Comparison of ENCODE assay signal across 21 cellular contexts in the genomic region with DNA sequence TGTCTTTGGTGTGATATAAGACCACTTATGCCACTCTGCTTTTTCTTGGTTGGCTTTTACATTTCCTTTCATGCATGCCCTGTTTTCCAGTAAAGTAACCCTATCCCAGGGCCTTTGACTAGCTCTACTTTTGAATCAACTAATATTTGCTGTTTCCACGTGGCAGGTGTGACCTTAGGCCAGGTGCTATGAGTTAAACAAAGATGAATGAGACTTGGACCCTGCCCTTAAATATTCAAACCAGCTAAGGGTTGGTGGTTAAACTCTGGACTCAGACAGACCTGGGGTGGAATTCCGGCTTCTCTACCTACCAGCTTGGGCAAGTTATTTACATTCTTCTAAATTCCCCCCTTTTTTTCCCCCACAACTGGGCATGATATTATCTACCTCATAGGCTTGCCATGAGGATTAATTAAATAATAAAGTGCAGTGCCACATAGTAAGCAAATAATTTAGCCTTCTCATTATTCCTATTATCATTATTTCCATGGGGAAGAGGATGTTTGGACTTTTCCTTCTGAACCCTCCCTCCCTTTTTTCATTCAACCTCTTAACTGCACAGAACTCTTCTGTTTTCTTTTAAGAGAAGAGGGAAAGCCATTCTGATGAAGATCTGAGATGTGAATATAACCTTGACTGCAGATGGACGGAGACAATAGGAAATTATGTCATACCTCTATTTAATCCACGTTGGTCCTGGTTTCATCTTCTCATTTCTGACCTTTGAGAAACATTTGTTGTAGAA.
DNase-seq lines count a peak whose midpoint lies in the region; ATAC-seq and TF ChIP-seq lines count a peak whose summit lies in the region.
"Had no signal": no experiment of that assay in that cellular context is flagged by ENCODE, and none has a peak within 500 bp of the region (broad histone marks: within the 10 kb centered on the region; RNA-seq: fewer than 3 reads in every experiment).

No MANE protein-coding gene starts in this region.

- H3K27ac ChIP-seq in spleen, result peak overlapping the region in 6 of 8 donors; percentile 14 to 82 (median 76)
- peak overlapping the region in 1 of 2 donors; percentile 86 for H3K27ac ChIP-seq in left lung
- H3K27ac ChIP-seq: cardiac muscle cell, RWPE1 had no signal

- H3K4me3 ChIP-seq in spleen, result no peak overlapping the region
- H3K4me3 ChIP-seq in left lung, result no peak overlapping the region
- H3K4me3 ChIP-seq: cardiac muscle cell had no signal

- peaks cover 4% of the 10 kb centered on the region for H3K9me3 Mint-ChIP-seq in activated CD4-positive, alpha-beta T cell treated with anti-CD3 and anti-CD28 coated beads, Interleukin-2, amount 10 ng/mL, durations not matched to agents 24 days and 14 days
- H3K9me3 Mint-ChIP-seq: CD8-positive, alpha-beta T cell; type B pancreatic cell had no signal

- peak; percentile 72 for DNase-seq in NCI-H748 (lab: John Stamatoyannopoulos, UW; ENCODE audit: unreplicated experiment)
- DNase-seq in NCI-H748 treated with DMSO at 0.1 percent for 48 hours (lab: John Stamatoyannopoulos, UW), result no peak
- peak; percentile 27 for DNase-seq in NCI-H69 (lab: John Stamatoyannopoulos, UW)
- no peak for DNase-seq in left colon
- no peak for DNase-seq in spleen
- no peak for DNase-seq in left lung
- no peak for DNase-seq in activated CD4-positive, alpha-beta T cell treated with anti-CD3 and anti-CD28 coated beads, Interleukin-2, amount 10 ng/mL, durations not matched to agents 24 days and 14 days
- DNase-seq: 8988T; activated CD4-positive, alpha-beta T cell treated with anti-CD3 and anti-CD28 coated beads for 48 hours; activated naive CD4-positive, alpha-beta T cell treated with anti-CD3 and anti-CD28 coated beads, Interleukin-2, amount 10 ng/mL, durations not matched to agents 7 days and 5 days; dermis blood vessel endothelial cell; DMS79 treated with DMSO at 0.1 percent for 48 hours; naive B cell; NCI-H2107; NCI-H510A had no signal

- no peak overlapping the region for H3K27ac Mint-ChIP-seq in activated CD4-positive, alpha-beta T cell treated with anti-CD3 and anti-CD28 coated beads, Interleukin-2, amount 10 ng/mL, durations not matched to agents 24 days and 14 days
- H3K27ac Mint-ChIP-seq: activated naive CD4-positive, alpha-beta T cell treated with anti-CD3 and anti-CD28 coated beads, Interleukin-2, amount 10 ng/mL, durations not matched to agents 7 days and 5 days; CD8-positive, alpha-beta T cell; type B pancreatic cell had no signal

- H3K36me3 ChIP-seq in spleen, result no peaks in the 10 kb centered on the region
- H3K36me3 ChIP-seq in left lung, result no peaks in the 10 kb centered on the region
- H3K36me3 ChIP-seq: cardiac muscle cell had no signal

- no peak overlapping the region for H3K4me3 Mint-ChIP-seq in activated CD4-positive, alpha-beta T cell treated with anti-CD3 and anti-CD28 coated beads, Interleukin-2, amount 10 ng/mL, durations not matched to agents 24 days and 14 days
- H3K4me3 Mint-ChIP-seq: activated naive CD4-positive, alpha-beta T cell treated with anti-CD3 and anti-CD28 coated beads, Interleukin-2, amount 10 ng/mL, durations not matched to agents 7 days and 5 days; CD8-positive, alpha-beta T cell; naive B cell; type B pancreatic cell had no signal

- H3K27me3 ChIP-seq in spleen (replicated peaks in 1 of 7) (no peaks in the 10 kb centered on the region), left lung (no peaks in the 10 kb centered on the region)
- H3K27me3 ChIP-seq: cardiac muscle cell had no signal

- peaks cover 20% of the 10 kb centered on the region for H3K4me1 Mint-ChIP-seq in activated CD4-positive, alpha-beta T cell treated with anti-CD3 and anti-CD28 coated beads, Interleukin-2, amount 10 ng/mL, durations not matched to agents 24 days and 14 days

- H3K9me3 ChIP-seq in spleen (no peaks in the 10 kb centered on the region), left lung (no peaks in the 10 kb centered on the region)

- ATAC-seq in left colon, result peak; percentile 98
- no peak for ATAC-seq in GM18861 (IDR thresholded peaks at IDR 0.05; ENCODE audit: unreplicated experiment)
- no peak for ATAC-seq in left lung
- ATAC-seq: HCT116 had no signal

- H3K36me3 Mint-ChIP-seq in activated CD4-positive, alpha-beta T cell treated with anti-CD3 and anti-CD28 coated beads, Interleukin-2, amount 10 ng/mL, durations not matched to agents 24 days and 14 days (ENCODE audit: low read depth), result peaks cover 2% of the 10 kb centered on the region
- H3K36me3 Mint-ChIP-seq: activated naive CD4-positive, alpha-beta T cell treated with anti-CD3 and anti-CD28 coated beads, Interleukin-2, amount 10 ng/mL, durations not matched to agents 7 days and 5 days; CD8-positive, alpha-beta T cell; naive B cell; type B pancreatic cell had no signal

- TF ChIP-seq POLR2A in spleen (IDR thresholded peaks at IDR 0.05), result no peak

- intact Hi-C loops in left colon (cut with DNase I, micrococcal nuclease) (no loop called here), spleen (cut with DNase I; ENCODE audit: low total_unique reads) (no loop called here), left lung (cut with DNase I) (no loop called here)
- intact Hi-C loops in activated CD4-positive, alpha-beta T cell treated with anti-CD3 and anti-CD28 coated beads, Interleukin-2, amount 10 ng/mL, durations not matched to agents 24 days and 14 days (cut with micrococcal nuclease), result loop anchor here (1.0 kb wide), 1 partner anchor 27 kb away; no protein-coding TSS in a partner anchor

- TF ChIP-seq CTCF in spleen (IDR thresholded peaks at IDR 0.05 in 8 of 11, conservative IDR thresholded peaks at IDR 0.05 in 3 of 11) (no peak), left lung (IDR thresholded peaks at IDR 0.05) (no peak)

- 61 to 79% (median 66%) methylated on average over 4 of the region's 4 CpGs for WGBS in spleen, 5 donors

- peaks cover 6% of the 10 kb centered on the region for H3K27me3 Mint-ChIP-seq in activated CD4-positive, alpha-beta T cell treated with anti-CD3 and anti-CD28 coated beads, Interleukin-2, amount 10 ng/mL, durations not matched to agents 24 days and 14 days
- H3K27me3 Mint-ChIP-seq: type B pancreatic cell had no signal

- H3K4me1 ChIP-seq in spleen, result peaks cover 0 to 21% (median 0%) of the 10 kb centered on the region in 6 donors
- H3K4me1 ChIP-seq in left lung, result peaks cover 0 to 67% of the 10 kb centered on the region in 2 donors

Comparison
In these comparisons a context has a peak if more than half of its experiments do, and no peak if none do; other contexts are left out.
1. DNase-seq: peak in NCI-H748 (single experiment) and NCI-H69 (single experiment); none in NCI-H748 treated with DMSO at 0.1 percent for 48 hours (single experiment), left colon (0 of 2), spleen (single experiment), left lung (0 of 2) and activated CD4-positive, alpha-beta T cell treated with anti-CD3 and anti-CD28 coated beads, Interleukin-2, amount 10 ng/mL, durations not matched to agents 24 days and 14 days (single experiment).